In genomic region chr10:30106987-30107386, GRCh38 we compare ENCODE assay signal across 1 cellular context.
TF ChIP-seq lines count a peak whose summit lies in the region.

No MANE protein-coding gene starts in this region.

TF ChIP-seq in K562, 482 proteins besides CTCF, POLR2A, EP300 and RAD21 (continued from another document and continues in another):
- TF ChIP-seq, protein P1, sequence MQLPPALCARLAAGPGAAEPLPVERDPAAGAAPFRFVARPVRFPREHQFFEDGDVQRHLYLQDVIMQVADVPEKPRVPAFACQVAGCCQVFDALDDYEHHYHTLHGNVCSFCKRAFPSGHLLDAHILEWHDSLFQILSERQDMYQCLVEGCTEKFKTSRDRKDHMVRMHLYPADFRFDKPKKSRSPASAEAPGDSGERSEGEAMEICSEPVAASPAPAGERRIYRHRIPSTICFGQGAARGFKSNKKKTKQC (CRISPR knock-in tag; IDR thresholded peaks at IDR 0.05) = no peak
- TF ChIP-seq ARHGAP35 (IDR thresholded peaks at IDR 0.05; ENCODE audit: partially characterized antibody) (no peak), JUN (IDR thresholded peaks at IDR 0.05; ENCODE audit: borderline replicate concordance, low read depth, low read length) (no peak), JUN (CRISPR knock-in tag; IDR thresholded peaks at IDR 0.05; ENCODE audit: borderline replicate concordance) (no peak), SMAD3 (CRISPR knock-in tag; conservative IDR thresholded peaks at IDR 0.05) (peak; percentile 45; the same call in 1 of the 2 replicates), CBX5 (IDR thresholded peaks at IDR 0.05; ENCODE audit: borderline replicate concordance, low read depth) (no peak), ZNF175 (CRISPR knock-in tag; IDR thresholded peaks at IDR 0.05; ENCODE audit: low read depth) (peak; percentile 51; the same call in 1 of the 2 replicates), DIDO1 (tag; IDR thresholded peaks at IDR 0.05; ENCODE audit: low read depth) (no peak), ETV1 (tag; conservative IDR thresholded peaks at IDR 0.05; ENCODE audit: low read depth) (peak; percentile 15; the same call in 1 of the 2 replicates), ZNF197 (CRISPR knock-in tag; IDR thresholded peaks at IDR 0.05; ENCODE audit: low read depth) (0 out of 2 replicates have a peak, but pooled peaks have one; percentile 65), SMAD2 (IDR thresholded peaks at IDR 0.05; ENCODE audit: low read depth, low read length) (no peak), ZNF311 (CRISPR knock-in tag; IDR thresholded peaks at IDR 0.05) (no peak), ILF3 (IDR thresholded peaks at IDR 0.05; ENCODE audit: borderline replicate concordance) (no peak), MYNN (IDR thresholded peaks at IDR 0.05) (no peak), MYNN (CRISPR knock-in tag; IDR thresholded peaks at IDR 0.05) (no peak), GATAD2A (IDR thresholded peaks at IDR 0.05) (no peak), ZNF407 (IDR thresholded peaks at IDR 0.05; ENCODE audit: low read depth) (no peak), TFE3 (CRISPR knock-in tag; IDR thresholded peaks at IDR 0.05) (peak; percentile 89), SIRT6 (IDR thresholded peaks at IDR 0.05; ENCODE audit: low read depth, low read length) (no peak), ZNF318 (IDR thresholded peaks at IDR 0.05; ENCODE audit: borderline replicate concordance in 1 of 2, low read depth in 1 of 2) (no peak), KDM4B (IDR thresholded peaks at IDR 0.05; ENCODE audit: borderline replicate concordance in 2 of 2, low read depth in 1 of 2) (no peak), ZNF263 (CRISPR knock-in tag; IDR thresholded peaks at IDR 0.05; ENCODE audit: borderline replicate concordance) (no peak), MBD2 (IDR thresholded peaks at IDR 0.05; ENCODE audit: borderline replicate concordance, low read depth) (no peak), NFE2 (IDR thresholded peaks at IDR 0.05; ENCODE audit: low read depth) (no peak), ZNF239 (CRISPR knock-in tag; IDR thresholded peaks at IDR 0.05) (no peak; the same call in 1 of the 2 replicates), NONO (IDR thresholded peaks at IDR 0.05; ENCODE audit: low read depth in 2 of 2, low read length in 1 of 2) (no peak), ZNF551 (CRISPR knock-in tag; IDR thresholded peaks at IDR 0.05) (no peak), PYGO2 (tag; IDR thresholded peaks at IDR 0.05) (peak; percentile 50; the same call in 1 of the 2 replicates), BACH1 (tag; IDR thresholded peaks at IDR 0.05) (no peak), ZNF785 (CRISPR knock-in tag; IDR thresholded peaks at IDR 0.05) (no peak), HDAC2 (IDR thresholded peaks at IDR 0.05) (no peak), NFIC (IDR thresholded peaks at IDR 0.05) (no peak), IFI16 (CRISPR knock-in tag; IDR thresholded peaks at IDR 0.05) (no peak), KDM5B (IDR thresholded peaks at IDR 0.05; ENCODE audit: insufficient replicate concordance, low read depth, low read length) (no peak), NR2C1 (IDR thresholded peaks at IDR 0.05) (no peak), NR2C1 (tag; IDR thresholded peaks at IDR 0.05) (peak; percentile 58; the same call in 1 of the 2 replicates), KLF6 (CRISPR knock-in tag; IDR thresholded peaks at IDR 0.05; ENCODE audit: borderline replicate concordance) (peak; percentile 64; the same call in 1 of the 2 replicates), RBFOX2 (IDR thresholded peaks at IDR 0.05; ENCODE audit: low read depth, low read length) (no peak), ZBTB7A (IDR thresholded peaks at IDR 0.05; ENCODE audit: borderline replicate concordance, control insufficient read depth, low read depth, low read length) (no peak), JUNB (CRISPR knock-in tag; conservative IDR thresholded peaks at IDR 0.05) (no peak), SRSF3 (IDR thresholded peaks at IDR 0.05; ENCODE audit: insufficient read depth, low read length) (no peak), ESRRB (CRISPR knock-in tag; IDR thresholded peaks at IDR 0.05; ENCODE audit: borderline replicate concordance) (no peak), L3MBTL2 (IDR thresholded peaks at IDR 0.05) (peak; percentile 64), ZKSCAN1 (IDR thresholded peaks at IDR 0.05; ENCODE audit: low read depth, low read length) (no peak), NR2C2 (CRISPR knock-in tag; IDR thresholded peaks at IDR 0.05) (no peak), NR2C2 (tag; IDR thresholded peaks at IDR 0.05) (peak; percentile 34; the same call in 1 of the 2 replicates), MTA2 (IDR thresholded peaks at IDR 0.05; ENCODE audit: low read depth) (no peak), BRCA1 (IDR thresholded peaks at IDR 0.05) (no peak), BRCA1 (CRISPR knock-in tag; IDR thresholded peaks at IDR 0.05) (no peak), FUS (optimal IDR thresholded peaks at IDR 0.05; ENCODE audit: low read depth, low read length) (no peak)
- TF ChIP-seq, protein P2, sequence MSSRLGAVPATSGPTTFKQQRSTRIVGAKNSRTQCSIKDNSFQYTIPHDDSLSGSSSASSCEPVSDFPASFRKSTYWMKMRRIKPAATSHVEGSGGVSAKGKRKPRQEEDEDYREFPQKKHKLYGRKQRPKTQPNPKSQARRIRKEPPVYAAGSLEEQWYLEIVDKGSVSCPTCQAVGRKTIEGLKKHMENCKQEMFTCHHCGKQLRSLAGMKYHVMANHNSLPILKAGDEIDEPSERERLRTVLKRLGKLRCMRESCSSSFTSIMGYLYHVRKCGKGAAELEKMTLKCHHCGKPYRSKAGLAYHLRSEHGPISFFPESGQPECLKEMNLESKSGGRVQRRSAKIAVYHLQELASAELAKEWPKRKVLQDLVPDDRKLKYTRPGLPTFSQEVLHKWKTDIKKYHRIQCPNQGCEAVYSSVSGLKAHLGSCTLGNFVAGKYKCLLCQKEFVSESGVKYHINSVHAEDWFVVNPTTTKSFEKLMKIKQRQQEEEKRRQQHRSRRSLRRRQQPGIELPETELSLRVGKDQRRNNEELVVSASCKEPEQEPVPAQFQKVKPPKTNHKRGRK (tag; IDR thresholded peaks at IDR 0.05) = no peak
- TF ChIP-seq, protein P3, sequence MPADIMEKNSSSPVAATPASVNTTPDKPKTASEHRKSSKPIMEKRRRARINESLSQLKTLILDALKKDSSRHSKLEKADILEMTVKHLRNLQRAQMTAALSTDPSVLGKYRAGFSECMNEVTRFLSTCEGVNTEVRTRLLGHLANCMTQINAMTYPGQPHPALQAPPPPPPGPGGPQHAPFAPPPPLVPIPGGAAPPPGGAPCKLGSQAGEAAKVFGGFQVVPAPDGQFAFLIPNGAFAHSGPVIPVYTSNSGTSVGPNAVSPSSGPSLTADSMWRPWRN (IDR thresholded peaks at IDR 0.05; ENCODE audit: low read depth) = no peak
